1 cellular context compared by ENCODE assay signal in genomic region chr22:18001040-18001893, GRCh38.
TF ChIP-seq lines count a peak whose summit lies in the region.

No MANE protein-coding gene starts in this region.

TF ChIP-seq in H1, 55 proteins besides CTCF, POLR2A, EP300 and RAD21 (continued from another document):
- no peak for TF ChIP-seq CTBP2 (IDR thresholded peaks at IDR 0.05; ENCODE audit: borderline replicate concordance, insufficient read depth, insufficient read length, low read length)
- TF ChIP-seq SRF (IDR thresholded peaks at IDR 0.05; ENCODE audit: low read depth, low read length), result no peak
- no peak for TF ChIP-seq SIRT6 (IDR thresholded peaks at IDR 0.05; ENCODE audit: low read length)
- TF ChIP-seq ASH2L (IDR thresholded peaks at IDR 0.05; ENCODE audit: low read length), result peak; percentile 64
- no peak for TF ChIP-seq BCL11A (IDR thresholded peaks at IDR 0.05; ENCODE audit: low read depth in 2 of 2, low read length in 2 of 2)
- peak; percentile 58 for TF ChIP-seq KDM4A (IDR thresholded peaks at IDR 0.05; ENCODE audit: low read depth, low read length, severe bottlenecking)
- no peak for TF ChIP-seq SUZ12 (IDR thresholded peaks at IDR 0.05; ENCODE audit: low read length)
- TF ChIP-seq SIN3A (conservative IDR thresholded peaks at IDR 0.05 in 1 of 2, IDR thresholded peaks at IDR 0.05 in 1 of 2; ENCODE audit: low read depth in 1 of 2, low read length in 2 of 2), result no peak
- no peak for TF ChIP-seq TCF12 (IDR thresholded peaks at IDR 0.05; ENCODE audit: low read depth, low read length)
- peak; percentile 53; the same call in 1 of the 2 replicates for TF ChIP-seq E2F6 (IDR thresholded peaks at IDR 0.05)
- TF ChIP-seq CHD2 (IDR thresholded peaks at IDR 0.05; ENCODE audit: low read length), result peak; percentile 60
- TF ChIP-seq JUN (IDR thresholded peaks at IDR 0.05; ENCODE audit: low read depth, low read length), result no peak
- TF ChIP-seq POU5F1 (IDR thresholded peaks at IDR 0.05; ENCODE audit: low read depth, low read length), result no peak
- TF ChIP-seq POLR2AphosphoS5 (IDR thresholded peaks at IDR 0.05; ENCODE audit: low read depth, low read length), result peak; percentile 81
- peak; percentile 95 for TF ChIP-seq CHD1 (IDR thresholded peaks at IDR 0.05; ENCODE audit: low read depth, low read length)
- TF ChIP-seq KDM5A (IDR thresholded peaks at IDR 0.05; ENCODE audit: low read length), result no peak
- TF ChIP-seq MAX (IDR thresholded peaks at IDR 0.05), result peak; percentile 69
- TF ChIP-seq GTF2F1 (IDR thresholded peaks at IDR 0.05; ENCODE audit: borderline replicate concordance, low read depth, low read length), result no peak
- TF ChIP-seq TAF1 (IDR thresholded peaks at IDR 0.05; ENCODE audit: low read depth, low read length), result peak; percentile 84
- TF ChIP-seq RXRA (IDR thresholded peaks at IDR 0.05; ENCODE audit: insufficient read depth, low read depth, low read length), result no peak
- TF ChIP-seq GABPA (IDR thresholded peaks at IDR 0.05; ENCODE audit: borderline replicate concordance, insufficient read depth, low read length), result no peak
- no peak for TF ChIP-seq YY1 (IDR thresholded peaks at IDR 0.05; ENCODE audit: low read depth, low read length)
- TF ChIP-seq EZH2 (IDR thresholded peaks at IDR 0.05; ENCODE audit: low read depth, low read length, severe bottlenecking), result no peak
- TF ChIP-seq PHF8 (conservative IDR thresholded peaks at IDR 0.05; ENCODE audit: low read depth, low read length), result peak; percentile 85
- no peak for TF ChIP-seq CBX5 (IDR thresholded peaks at IDR 0.05; ENCODE audit: low read depth, low read length)
- TF ChIP-seq ATF3 (IDR thresholded peaks at IDR 0.05; ENCODE audit: insufficient read depth, low read depth, low read length), result no peak
- no peak for TF ChIP-seq SIX5 (IDR thresholded peaks at IDR 0.05; ENCODE audit: low read depth, low read length)
- no peak for TF ChIP-seq FOSL1 (IDR thresholded peaks at IDR 0.05; ENCODE audit: insufficient read depth, low read depth, low read length)
- no peak for TF ChIP-seq NANOG (IDR thresholded peaks at IDR 0.05; ENCODE audit: insufficient read depth, low read depth, low read length, poor library complexity, severe bottlenecking)
- TF ChIP-seq USF2 (IDR thresholded peaks at IDR 0.05; ENCODE audit: low read length), result no peak
- TF ChIP-seq ZNF274 (IDR thresholded peaks at IDR 0.05; ENCODE audit: borderline replicate concordance, extremely low read depth, low read length), result no peak
- TF ChIP-seq JUND (IDR thresholded peaks at IDR 0.05; ENCODE audit: low read length), result peak; percentile 95
- no peak for TF ChIP-seq CHD7 (IDR thresholded peaks at IDR 0.05; ENCODE audit: insufficient replicate concordance, low read length)
- TF ChIP-seq SAP30 (IDR thresholded peaks at IDR 0.05; ENCODE audit: insufficient read depth, insufficient replicate concordance, low read length), result no peak
- TF ChIP-seq CBX8 (IDR thresholded peaks at IDR 0.05; ENCODE audit: borderline replicate concordance, low read depth, low read length), result no peak
- no peak for TF ChIP-seq TAF7 (optimal IDR thresholded peaks at IDR 0.05; ENCODE audit: borderline replicate concordance, low read depth, low read length)
- TF ChIP-seq CEBPB (IDR thresholded peaks at IDR 0.05; ENCODE audit: low read depth, low read length), result no peak
- peak; percentile 75; the same call in 1 of the 2 replicates for TF ChIP-seq EGR1 (IDR thresholded peaks at IDR 0.05; ENCODE audit: borderline replicate concordance, low read depth, low read length)
- no peak for TF ChIP-seq TEAD4 (IDR thresholded peaks at IDR 0.05; ENCODE audit: low read depth, low read length)
- TF ChIP-seq HDAC6 (IDR thresholded peaks at IDR 0.05; ENCODE audit: low read depth, low read length), result no peak
- no peak for TF ChIP-seq SP4 (IDR thresholded peaks at IDR 0.05; ENCODE audit: low read length)
- no peak; the same call in 1 of the 2 replicates for TF ChIP-seq KDM1A (IDR thresholded peaks at IDR 0.05; ENCODE audit: borderline replicate concordance, low read length)
- no peak for TF ChIP-seq BRCA1 (IDR thresholded peaks at IDR 0.05; ENCODE audit: low read depth, low read length)
- TF ChIP-seq RFX5 (IDR thresholded peaks at IDR 0.05; ENCODE audit: borderline replicate concordance, low read depth, low read length), result no peak
- peak; percentile 40; the same call in 1 of the 2 replicates for TF ChIP-seq RBBP5 (IDR thresholded peaks at IDR 0.05; ENCODE audit: borderline replicate concordance, low read depth, low read length)
- TF ChIP-seq MAFK (IDR thresholded peaks at IDR 0.05; ENCODE audit: low read depth, low read length), result no peak
- peak; percentile 95 for TF ChIP-seq SP1 (IDR thresholded peaks at IDR 0.05; ENCODE audit: low read depth, low read length)
- TF ChIP-seq ATF2 (IDR thresholded peaks at IDR 0.05; ENCODE audit: low read length), result no peak
- TF ChIP-seq SP2 (IDR thresholded peaks at IDR 0.05; ENCODE audit: low read length), result peak; percentile 44; the same call in 1 of the 2 replicates
- TF ChIP-seq NRF1 (IDR thresholded peaks at IDR 0.05; ENCODE audit: low read depth, low read length), result no peak
- TF ChIP-seq TBP (IDR thresholded peaks at IDR 0.05; ENCODE audit: low read depth, low read length), result no peak; the same call in 1 of the 2 replicates
